6 cellular contexts compared by ENCODE assay signal in genomic region chr2:138524353-138524752, GRCh38. TPM values are rescaled to one million over a fixed set of nuclear protein-coding genes. Genes with fewer than 3 reads are reported as not detected.
DNase-seq lines count a peak whose midpoint lies in the region; ATAC-seq, FAIRE-seq and TF ChIP-seq lines count a peak whose summit lies in the region.
"Not testable (repeated sequence)": the region's sequence is repeated elsewhere in the genome, so short reads cannot be mapped to it uniquely, and the experiment has no call there.

No MANE protein-coding gene starts in this region.

- H3K27me3 Mint-ChIP-seq in Calu3 (ENCODE audit: unreplicated experiment); activated B cell treated with CpG ODN at 0.5 μM for 24 hours; natural killer cell (ENCODE audit: low read depth in 2 of 2); stimulated activated memory B cell treated with anti-CD40 and anti-IgM and Interleukin-4, amounts not matched to agents 10 μg/mL and 1 μg/mL and 100 μg/mL, for 72 hours: not testable (repeated sequence)

- H3K36me3 ChIP-seq in KMS-11 (ENCODE audit: insufficient read depth); HepG2 (replicated peaks in 1 of 2; ENCODE audit: control insufficient read depth in 1 of 2, insufficient read depth in 2 of 2, low read length in 2 of 2): not testable (repeated sequence)

- TF ChIP-seq RAD21 in HepG2 (CRISPR knock-in tag; IDR thresholded peaks at IDR 0.05) = not testable (repeated sequence)

- ATAC-seq in activated B cell treated with CpG ODN at 0.5 μM for 24 hours (ENCODE audit: low read depth); HepG2; natural killer cell; stimulated activated memory B cell treated with anti-CD40 and anti-IgM and Interleukin-4, amounts not matched to agents 10 μg/mL and 1 μg/mL and 100 μg/mL, for 72 hours: not testable (repeated sequence)

- H3K4me3 Mint-ChIP-seq in Calu3 (ENCODE audit: low read depth, unreplicated experiment); activated B cell treated with CpG ODN at 0.5 μM for 24 hours; stimulated activated memory B cell treated with anti-CD40 and anti-IgM and Interleukin-4, amounts not matched to agents 10 μg/mL and 1 μg/mL and 100 μg/mL, for 72 hours: not testable (repeated sequence)
- H3K4me3 Mint-ChIP-seq in natural killer cell = peak overlapping the region; percentile 40

- DNase-seq in Calu3; activated B cell treated with CpG ODN at 0.5 μM for 24 hours; HepG2 (ENCODE audit: low spot score); natural killer cell: not testable (repeated sequence)

- peaks cover 57% of the 10 kb centered on the region for H3K4me1 ChIP-seq in KMS-11 (ENCODE audit: low read depth, poor library complexity, severe bottlenecking)
- H3K4me1 ChIP-seq in HepG2 (ENCODE audit: insufficient read depth, low read length) = peaks cover 21% of the 10 kb centered on the region

- H3K79me2 ChIP-seq in KMS-11 (ENCODE audit: insufficient read depth, low read depth) = not testable (repeated sequence)
- peaks cover 82% of the 10 kb centered on the region for H3K79me2 ChIP-seq in HepG2 (ENCODE audit: insufficient read depth, low read length)

- peaks cover 22% of the 10 kb centered on the region for H3K4me1 Mint-ChIP-seq in Calu3 (ENCODE audit: low read depth, unreplicated experiment)
- peaks cover 85% of the 10 kb centered on the region for H3K4me1 Mint-ChIP-seq in activated B cell treated with CpG ODN at 0.5 μM for 24 hours
- H3K4me1 Mint-ChIP-seq in natural killer cell = peaks cover 81 to 86% of the 10 kb centered on the region in 2 donors
- peaks cover 88% of the 10 kb centered on the region for H3K4me1 Mint-ChIP-seq in stimulated activated memory B cell treated with anti-CD40 and anti-IgM and Interleukin-4, amounts not matched to agents 10 μg/mL and 1 μg/mL and 100 μg/mL, for 72 hours

- TF ChIP-seq CTCF in Calu3 (IDR thresholded peaks at IDR 0.05; ENCODE audit: unreplicated experiment); KMS-11 (conservative IDR thresholded peaks at IDR 0.05; ENCODE audit: low read depth, low read length); activated B cell treated with CpG ODN at 0.5 μM for 24 hours (IDR thresholded peaks at IDR 0.05); HepG2 (CRISPR knock-in tag; IDR thresholded peaks at IDR 0.05); natural killer cell (IDR thresholded peaks at IDR 0.05): not testable (repeated sequence)

- H3K27ac ChIP-seq in KMS-11 = peak overlapping the region; percentile 98
- H3K27ac ChIP-seq in HepG2 (ENCODE audit: extremely low read length, insufficient read depth, low read length) = not testable (repeated sequence)

- 97% methylated on average over 1 of the region's 1 CpG for WGBS in HepG2 (ENCODE audit: low lambda C conversion rate)

- not testable (repeated sequence) for H3K9me3 Mint-ChIP-seq in Calu3 (ENCODE audit: low read depth, unreplicated experiment); activated B cell treated with CpG ODN at 0.5 μM for 24 hours; natural killer cell
- peaks cover 10% of the 10 kb centered on the region for H3K9me3 Mint-ChIP-seq in stimulated activated memory B cell treated with anti-CD40 and anti-IgM and Interleukin-4, amounts not matched to agents 10 μg/mL and 1 μg/mL and 100 μg/mL, for 72 hours

- intact Hi-C loops in Calu3 (cut with micrococcal nuclease; ENCODE audit: unreplicated experiment); activated B cell treated with CpG ODN at 0.5 μM for 24 hours (cut with micrococcal nuclease); HepG2 (cut with micrococcal nuclease; ENCODE audit: unreplicated experiment); natural killer cell (cut with micrococcal nuclease): not testable (repeated sequence)

- not testable (repeated sequence) for TF ChIP-seq EP300 in HepG2 (IDR thresholded peaks at IDR 0.05; ENCODE audit: low read depth in 2 of 2, low read length in 2 of 2); HepG2 (CRISPR knock-in tag; IDR thresholded peaks at IDR 0.05; ENCODE audit: borderline replicate concordance)

- CTCF ChIA-PET in Calu3 (lab: Charles Lee); activated B cell treated with CpG ODN at 0.5 μM for 24 hours (lab: Charles Lee); HepG2 (lab: Yijun Ruan, JAX; ENCODE audit: low intra/inter-chr PET ratio, low total read pairs): not testable (repeated sequence)

- in situ Hi-C loops in HepG2 (cut with HindIII; ENCODE audit: extremely low pct_ligation_motif_present, low pct_unique_long_range_greater_than_20kb) = not testable (repeated sequence)

- H3K27ac Mint-ChIP-seq in Calu3 (ENCODE audit: unreplicated experiment) = peak overlapping the region; percentile 6
- peak overlapping the region; percentile 72 for H3K27ac Mint-ChIP-seq in activated B cell treated with CpG ODN at 0.5 μM for 24 hours
- H3K27ac Mint-ChIP-seq in natural killer cell = peak overlapping the region; percentile 24 to 54
- H3K27ac Mint-ChIP-seq in stimulated activated memory B cell treated with anti-CD40 and anti-IgM and Interleukin-4, amounts not matched to agents 10 μg/mL and 1 μg/mL and 100 μg/mL, for 72 hours = peak overlapping the region; percentile 89

- POLR2A ChIA-PET in activated B cell treated with CpG ODN at 0.5 μM for 24 hours (lab: Charles Lee) = interaction anchor here (3.2 kb wide), 1 partner anchor 21 kb away, joined by 28 read pairs; the partner anchor contains the start of gene SPOPL
- POLR2A ChIA-PET in HepG2 (lab: Yijun Ruan, JAX) = not testable (repeated sequence)

- H3K4me3 ChIP-seq in KMS-11 (IDR thresholded peaks at IDR 0.05; ENCODE audit: insufficient read depth, low read depth, low read length); HepG2 (replicated peaks in 1 of 3; ENCODE audit: insufficient read depth in 1 of 3, low read depth in 2 of 3, low read length in 3 of 3): not testable (repeated sequence)

- BruUV-seq in Calu3 (replicated peaks; lab: Mats Ljungman, UMichigan); HepG2 (replicated peaks; lab: Mats Ljungman, UMichigan): not testable (repeated sequence)

- not testable (repeated sequence) for FAIRE-seq in HepG2 (lab: Jason Lieb, UNC)

- peak overlapping the region; percentile 66 for H3K4me2 ChIP-seq in KMS-11
- not testable (repeated sequence) for H3K4me2 ChIP-seq in HepG2 (ENCODE audit: low read depth, low read length)

- H3K27me3 ChIP-seq in KMS-11 (ENCODE audit: insufficient read depth, low read depth); HepG2 (ENCODE audit: control insufficient read depth in 1 of 2, insufficient read depth in 2 of 2, low read length in 2 of 2): not testable (repeated sequence)

- not testable (repeated sequence) for H3K9ac ChIP-seq in KMS-11; HepG2 (ENCODE audit: insufficient read depth, low read depth, low read length)

- H3K9me3 ChIP-seq in HepG2 (ENCODE audit: low read length) = peaks cover 16% of the 10 kb centered on the region; the same call in 1 of the 2 replicates

- not testable (repeated sequence) for H2AFZ ChIP-seq in KMS-11 (ENCODE audit: low read depth); HepG2 (ENCODE audit: low read length)

- H4K20me1 ChIP-seq in KMS-11 (ENCODE audit: insufficient read depth) = not testable (repeated sequence)
- peaks cover 11% of the 10 kb centered on the region for H4K20me1 ChIP-seq in HepG2 (ENCODE audit: insufficient read depth, low read length)

- peaks cover 11% of the 10 kb centered on the region for H3K36me3 Mint-ChIP-seq in Calu3 (ENCODE audit: insufficient read depth, unreplicated experiment)
- peaks cover 52% of the 10 kb centered on the region for H3K36me3 Mint-ChIP-seq in activated B cell treated with CpG ODN at 0.5 μM for 24 hours (ENCODE audit: low read depth)
- peaks cover 10% of the 10 kb centered on the region for H3K36me3 Mint-ChIP-seq in natural killer cell
- H3K36me3 Mint-ChIP-seq in stimulated activated memory B cell treated with anti-CD40 and anti-IgM and Interleukin-4, amounts not matched to agents 10 μg/mL and 1 μg/mL and 100 μg/mL, for 72 hours = peaks cover 50% of the 10 kb centered on the region

- not testable (repeated sequence) for TF ChIP-seq POLR2A in HepG2 (IDR thresholded peaks at IDR 0.05; ENCODE audit: insufficient read depth in 1 of 2, low read depth in 2 of 2, low read length in 2 of 2)

RNA-seq across cellular contexts. Expression of gene SPOPL, which starts 22.8 kb away (rescaled TPM):
- total RNA-seq in Calu3 (2022) (37.8 and 40.8 TPM in 2 replicates), activated B cell treated with CpG ODN at 0.5 μM for 24 hours (32.5 and 36.9 TPM in 2 replicates), HepG2 (2016; rRNA removed; fragmentation: Illumina TruSeq; extraction: Trizol) (51.6 and 68.8 TPM in 2 replicates), natural killer cell (10 to 100 TPM; 32.2 to 35.9 (median 33.8) TPM)
- total RNA-seq in HepG2 (2016; cell fraction: cytosol; rRNA removed; fragmentation: Illumina TruSeq; extraction: Trizol; ENCODE audit: low read depth) = 10.0 and 11.5 TPM in 2 replicates
- total RNA-seq in HepG2 (2016; cell fraction: insoluble cytoplasmic fraction; rRNA removed; fragmentation: Illumina TruSeq; extraction: Trizol) = 47.5 and 62.1 TPM in 2 replicates
- total RNA-seq in HepG2 (2016; cell fraction: membrane; rRNA removed; fragmentation: Illumina TruSeq; extraction: Trizol) = 48.3 and 49.1 TPM in 2 replicates
- 43.8 and 44.8 TPM in 2 replicates for total RNA-seq in HepG2 (2016; cell fraction: nucleus; rRNA removed; fragmentation: Illumina TruSeq; extraction: Trizol)
- polyA plus RNA-seq in HepG2 (2011; rRNA removed) = 11.0 and 12.6 TPM in 2 replicates
- 6.4 and 7.3 TPM in 2 replicates for polyA plus RNA-seq in HepG2 (2011; cell fraction: cytosol; rRNA removed)
- 11.9 and 15.1 TPM in 2 replicates for polyA plus RNA-seq in HepG2 (2011; cell fraction: nucleus; rRNA removed)
- 18.9 and 24.1 TPM in 2 replicates for polyA plus RNA-seq in HepG2 (2012)
- 4.1 and 6.0 TPM in 2 replicates for polyA plus RNA-seq in HepG2 (2016; cell fraction: cytosol; fragmentation: Illumina TruSeq; extraction: Trizol; ENCODE audit: low read depth)
- 33.9 and 34.3 TPM in 2 replicates for polyA plus RNA-seq in HepG2 (2016; cell fraction: insoluble cytoplasmic fraction; fragmentation: Illumina TruSeq; extraction: Trizol; ENCODE audit: low read depth)
- 18.7 and 19.9 TPM in 2 replicates for polyA plus RNA-seq in HepG2 (2016; cell fraction: membrane; fragmentation: Illumina TruSeq; extraction: Trizol; ENCODE audit: low read depth)
- polyA plus RNA-seq in HepG2 (2016; cell fraction: nucleus; fragmentation: Illumina TruSeq; extraction: Trizol; ENCODE audit: insufficient read depth, low read depth) = 16.2 and 18.6 TPM in 2 replicates
- 4.7 and 17.9 TPM in 2 replicates for polyA minus RNA-seq in HepG2 (2011; rRNA and poly(A)+ RNA removed; ENCODE audit: low replicate concordance)
- 17.1 and 17.5 TPM in 2 replicates for polyA minus RNA-seq in HepG2 (2011; cell fraction: cytosol; rRNA and poly(A)+ RNA removed)
- 74.5 and 98.8 TPM in 2 replicates for polyA minus RNA-seq in HepG2 (2011; cell fraction: nucleus; rRNA and poly(A)+ RNA removed)

Comparison
In these comparisons a context has a peak if more than half of its experiments do, and no peak if none do; other contexts are left out.
1. H3K27ac Mint-ChIP-seq: peak in every context shown above with its lines; median percentile 89 in stimulated activated memory B cell treated with anti-CD40 and anti-IgM and Interleukin-4, amounts not matched to agents 10 μg/mL and 1 μg/mL and 100 μg/mL, for 72 hours; 72 in activated B cell treated with CpG ODN at 0.5 μM for 24 hours; 39 in natural killer cell; 6 in Calu3.